ENCODE assay signal across 1 cellular context in the genomic region with DNA sequence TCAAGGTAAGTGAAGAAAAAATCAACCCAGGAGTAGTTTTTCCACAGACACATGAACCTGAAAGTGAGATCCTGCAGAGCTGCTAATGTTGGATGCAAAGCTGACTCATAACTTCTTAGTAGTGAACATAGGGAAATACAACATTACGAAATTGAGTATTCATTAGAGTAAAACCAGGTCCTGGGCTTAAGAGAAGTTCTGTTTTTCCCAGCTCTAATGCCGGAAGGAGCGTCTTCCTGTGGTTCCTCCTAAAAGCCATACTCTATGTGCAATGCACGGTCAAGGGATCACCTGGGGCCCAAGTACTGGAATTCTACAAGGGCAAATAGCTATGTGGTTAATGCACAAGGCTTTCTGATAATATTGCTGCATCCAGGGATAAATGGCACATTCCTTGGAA.
TF ChIP-seq lines count a peak whose summit lies in the region.

No MANE protein-coding gene starts in this region.

TF ChIP-seq in IMR-90, 13 proteins besides CTCF, POLR2A, EP300 and RAD21 (continued from another document):
- TF ChIP-seq RCOR1 (IDR thresholded peaks at IDR 0.05; ENCODE audit: insufficient replicate concordance, low read length) = no peak
